Comparison of ENCODE assay signal across 8 cellular contexts in the genomic region with DNA sequence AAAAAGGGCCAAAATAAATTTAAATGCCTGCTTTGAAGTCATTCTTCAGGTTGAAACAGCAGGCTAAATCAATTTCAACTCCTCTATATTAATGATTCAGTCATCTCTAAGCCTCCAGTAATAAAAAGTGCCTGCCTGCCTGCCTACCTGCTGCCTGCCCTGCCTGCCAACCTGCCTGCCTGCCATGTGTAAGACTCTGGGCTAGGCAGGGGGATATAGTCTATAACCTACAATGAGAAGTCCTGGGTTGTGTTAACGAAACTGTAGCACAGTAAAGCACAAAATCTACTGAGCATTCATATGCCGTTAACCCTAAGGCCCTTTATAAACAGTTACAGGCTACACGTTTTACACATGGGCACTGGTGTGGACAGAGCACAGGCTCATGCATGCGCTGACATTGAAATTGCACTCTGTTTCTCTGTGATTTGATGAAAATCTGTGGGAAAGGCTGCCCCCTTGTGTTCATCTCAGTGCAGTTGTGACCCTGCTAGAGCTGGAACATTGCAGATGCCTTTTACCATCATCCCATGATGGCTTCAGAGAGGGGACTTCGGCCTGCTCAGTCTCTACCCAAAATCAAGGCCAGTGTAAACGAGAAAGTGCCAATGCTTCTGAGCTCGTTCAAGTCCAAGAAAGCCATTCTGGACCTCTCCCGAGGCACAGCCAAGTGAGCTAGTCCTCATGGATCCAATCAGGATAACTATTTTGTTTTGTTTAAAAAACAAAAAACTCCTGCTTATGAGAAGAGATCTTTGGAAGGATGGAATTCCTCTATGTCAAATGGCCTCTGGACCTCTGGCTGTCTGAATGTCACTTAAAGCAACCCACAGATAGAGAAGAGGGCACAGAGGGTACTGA.
A peak's percentile ranks its signal among the peaks of the same experiment; 100 is the strongest.
DNase-seq lines count a peak whose midpoint lies in the region; ATAC-seq and TF ChIP-seq lines count a peak whose summit lies in the region.

No MANE protein-coding gene starts in this region.

- H3K36me3 Mint-ChIP-seq in GM23338 (ENCODE audit: low read depth): no peaks in the 10 kb centered on the region
- no peaks in the 10 kb centered on the region for H3K36me3 Mint-ChIP-seq in activated naive CD4-positive, alpha-beta T cell treated with anti-CD3 and anti-CD28 coated beads, Interleukin-2, amount 50 U/mL, for 72 hours
- peaks cover 4% of the 10 kb centered on the region for H3K36me3 Mint-ChIP-seq in progenitor cell of endocrine pancreas (ENCODE audit: insufficient read depth)

- peak; percentile 93 for TF ChIP-seq RAD21 in SK-N-SH (IDR thresholded peaks at IDR 0.05; ENCODE audit: low read length)

- H3K27me3 ChIP-seq in GM23338 (ENCODE audit: insufficient read depth) (no peaks in the 10 kb centered on the region), SK-N-SH (ENCODE audit: insufficient read depth) (no peaks in the 10 kb centered on the region)

- 11% methylated on average over 7 of the region's 8 CpGs for WGBS in SK-N-SH (ENCODE audit: low lambda C conversion rate)

- peak; percentile 99 for ATAC-seq in GM23338
- ATAC-seq in activated naive CD4-positive, alpha-beta T cell treated with anti-CD3 and anti-CD28 coated beads, Interleukin-2, amount 50 U/mL, for 72 hours: peak; percentile 59 to 87
- ATAC-seq in HG02884 (IDR thresholded peaks at IDR 0.05; ENCODE audit: unreplicated experiment): no peak

- CTCF ChIA-PET in SK-N-SH (lab: Yijun Ruan, JAX): interaction anchor here (0.7 to 1.8 kb wide), 18 partner anchors 11 to 931 kb away, joined by 3 to 8 read pairs (median 3); no protein-coding TSS in a partner anchor

- H3K79me2 ChIP-seq in GM23338 (replicated peaks; ENCODE audit: insufficient read depth): no peaks in the 10 kb centered on the region; the same call in 1 of the 2 replicates
- H3K79me2 ChIP-seq in SK-N-SH (ENCODE audit: insufficient read depth): peaks cover 11% of the 10 kb centered on the region; the same call in 1 of the 2 replicates

- no peak overlapping the region for H3K4me3 ChIP-seq in GM23338
- peak overlapping the region in 1 of 2 experiments; percentile 4; a peak in 2 of 4 replicates for H3K4me3 ChIP-seq in SK-N-SH (ENCODE audit: low read depth in 2 of 2, low read length in 1 of 2)

- H3K9ac ChIP-seq in SK-N-SH: no peak overlapping the region

- 0 out of 2 replicates have a peak overlapping the region, but pooled peaks have one; percentile 34 for H3K27ac ChIP-seq in GM23338 (ENCODE audit: low read depth)
- peak overlapping the region; percentile 22 to 26; a peak in 1 of 4 replicates for H3K27ac ChIP-seq in SK-N-SH (ENCODE audit: low read depth in 2 of 2, low read length in 1 of 2)

- TF ChIP-seq EP300 in SK-N-SH (IDR thresholded peaks at IDR 0.05; ENCODE audit: borderline replicate concordance in 1 of 2, low read depth in 1 of 2, low read length in 1 of 2): no peak

- H3K4me1 ChIP-seq in GM23338 (ENCODE audit: insufficient read depth): no peaks in the 10 kb centered on the region
- H3K4me1 ChIP-seq in SK-N-SH (ENCODE audit: control insufficient read depth in 1 of 2, insufficient read depth in 2 of 2, low read depth in 1 of 2, low read length in 1 of 2): peaks cover 0 to 5% of the 10 kb centered on the region in 2 experiments; a peak in 2 of 4 replicates

- intact Hi-C loops in head of caudate nucleus (cut with DNase I): no loop called here

- H3K9me3 Mint-ChIP-seq in GM23338 (no peaks in the 10 kb centered on the region), progenitor cell of endocrine pancreas (ENCODE audit: low read depth) (no peaks in the 10 kb centered on the region)
- H3K9me3 Mint-ChIP-seq in activated naive CD4-positive, alpha-beta T cell treated with anti-CD3 and anti-CD28 coated beads, Interleukin-2, amount 50 U/mL, for 72 hours: no peaks in the 10 kb centered on the region

- H4K20me1 ChIP-seq in GM23338 (replicated peaks; ENCODE audit: insufficient read depth) (peaks cover 9% of the 10 kb centered on the region; the same call in 1 of the 2 replicates), SK-N-SH (ENCODE audit: insufficient read depth) (no peaks in the 10 kb centered on the region)

- no peak overlapping the region; the same call in 1 of the 2 replicates for H3K27ac Mint-ChIP-seq in GM23338
- H3K27ac Mint-ChIP-seq in activated naive CD4-positive, alpha-beta T cell treated with anti-CD3 and anti-CD28 coated beads, Interleukin-2, amount 50 U/mL, for 72 hours: no peak overlapping the region
- no peak overlapping the region for H3K27ac Mint-ChIP-seq in progenitor cell of endocrine pancreas

- no peaks in the 10 kb centered on the region for H3F3A ChIP-seq in GM23338 (replicated peaks; ENCODE audit: low read depth)
- H3F3A ChIP-seq in SK-N-SH (replicated peaks; ENCODE audit: insufficient read depth): no peaks in the 10 kb centered on the region

- H2AFZ ChIP-seq in GM23338 (no peak overlapping the region), SK-N-SH (ENCODE audit: low read depth) (no peak overlapping the region)

- no peak overlapping the region for H3K4me3 Mint-ChIP-seq in GM23338
- H3K4me3 Mint-ChIP-seq in progenitor cell of endocrine pancreas (ENCODE audit: low read depth): no peak overlapping the region

- H3K9me2 ChIP-seq in GM23338 (ENCODE audit: insufficient read depth): no peaks in the 10 kb centered on the region
- no peaks in the 10 kb centered on the region for H3K9me2 ChIP-seq in SK-N-SH

- H3K4me2 ChIP-seq in GM23338: no peak overlapping the region
- no peak overlapping the region for H3K4me2 ChIP-seq in SK-N-SH

- DNase-seq in GM10266 (ENCODE audit: extremely low spot score) (peak; percentile 54), GM23338 (ENCODE audit: low spot score) (peak; percentile 91), SK-N-SH (peak; percentile 64), head of caudate nucleus (peak; percentile 36 to 95 (median 84)), progenitor cell of endocrine pancreas (ENCODE audit: low spot score, unreplicated experiment) (peak; percentile 60)
- DNase-seq in activated naive CD4-positive, alpha-beta T cell treated with anti-CD3 and anti-CD28 coated beads, Interleukin-2, amount 50 U/mL, for 72 hours (ENCODE audit: low spot score in 2 of 2): peak in 1 of 2 donors; percentile 68

- H3K36me3 ChIP-seq in GM23338 (ENCODE audit: insufficient read depth): no peaks in the 10 kb centered on the region
- peaks cover 2 to 8% of the 10 kb centered on the region in 2 experiments for H3K36me3 ChIP-seq in SK-N-SH (replicated peaks in 1 of 2; ENCODE audit: control insufficient read depth in 1 of 2, insufficient read depth in 2 of 2, low read length in 1 of 2)

- H3K4me1 Mint-ChIP-seq in GM23338 (no peaks in the 10 kb centered on the region), progenitor cell of endocrine pancreas (ENCODE audit: low read depth) (no peaks in the 10 kb centered on the region)

- no peaks in the 10 kb centered on the region for H3K9me3 ChIP-seq in SK-N-SH

- TF ChIP-seq CTCF in GM10266 (IDR thresholded peaks at IDR 0.05; ENCODE audit: control insufficient read depth, insufficient read depth, low read depth, missing control alignments) (peak; percentile 89), GM23338 (conservative IDR thresholded peaks at IDR 0.05; ENCODE audit: low read depth in 2 of 2) (peak; percentile 78 to 89), LNCAP (IDR thresholded peaks at IDR 0.05) (peak; percentile 85), SK-N-SH (IDR thresholded peaks at IDR 0.05) (peak; percentile 87), progenitor cell of endocrine pancreas (IDR thresholded peaks at IDR 0.05; ENCODE audit: unreplicated experiment) (peak; percentile 82)

- POLR2A ChIA-PET in SK-N-SH (lab: Yijun Ruan, JAX): interaction anchor here (1.2 kb wide), 1 partner anchor 151 kb away, joined by 3 read pairs; no protein-coding TSS in a partner anchor

- H3K27me3 Mint-ChIP-seq in GM23338 (ENCODE audit: insufficient read depth, low read depth, poor library complexity) (no peaks in the 10 kb centered on the region), progenitor cell of endocrine pancreas (no peaks in the 10 kb centered on the region)

TF ChIP-seq in GM23338, 12 proteins besides CTCF, POLR2A, EP300 and RAD21 (continues in another document):
- TF ChIP-seq NANOG (IDR thresholded peaks at IDR 0.05; ENCODE audit: borderline replicate concordance) (no peak), EZH2phosphoT487 (IDR thresholded peaks at IDR 0.05; ENCODE audit: unreplicated experiment) (no peak), ZNF114 (CRISPR knock-in tag; IDR thresholded peaks at IDR 0.05) (no peak), POLR2AphosphoS5 (IDR thresholded peaks at IDR 0.05; ENCODE audit: low read depth) (no peak)

TF ChIP-seq in SK-N-SH, 30 proteins besides CTCF, POLR2A, EP300 and RAD21:
- TF ChIP-seq SMC3 (IDR thresholded peaks at IDR 0.05; ENCODE audit: low read depth, low read length) (peak; percentile 94), MXI1 (IDR thresholded peaks at IDR 0.05; ENCODE audit: low read depth, low read length) (peak; percentile 90), RCOR1 (IDR thresholded peaks at IDR 0.05; ENCODE audit: low read length) (peak; percentile 18; the same call in 1 of the 2 replicates)
- TF ChIP-seq, protein P1, sequence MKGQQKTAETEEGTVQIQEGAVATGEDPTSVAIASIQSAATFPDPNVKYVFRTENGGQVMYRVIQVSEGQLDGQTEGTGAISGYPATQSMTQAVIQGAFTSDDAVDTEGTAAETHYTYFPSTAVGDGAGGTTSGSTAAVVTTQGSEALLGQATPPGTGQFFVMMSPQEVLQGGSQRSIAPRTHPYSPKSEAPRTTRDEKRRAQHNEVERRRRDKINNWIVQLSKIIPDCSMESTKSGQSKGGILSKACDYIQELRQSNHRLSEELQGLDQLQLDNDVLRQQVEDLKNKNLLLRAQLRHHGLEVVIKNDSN (IDR thresholded peaks at IDR 0.05; ENCODE audit: borderline replicate concordance, low read depth): no peak
